Comparison of ENCODE assay signal across 16 cellular contexts in genomic region chr2:8643996-8644356, GRCh38.
"Had no signal": no experiment of that assay in that cellular context is flagged by ENCODE, and none has a peak within 500 bp of the region (broad histone marks: within the 10 kb centered on the region; RNA-seq: fewer than 3 reads in every experiment).

No MANE protein-coding gene starts in this region.

- FAIRE-seq: small intestine had no signal

- H3K36me3 ChIP-seq: breast epithelium, gastrocnemius medialis, heart left ventricle, right atrium auricular region, suprapubic skin, upper lobe of left lung had no signal

- DNase-seq: activated CD4-positive, CD25-positive, alpha-beta regulatory T cell treated with anti-CD3 and anti-CD28 coated beads, Interleukin-2, amount 50 U/mL, for 72 hours; activated T-cell treated with anti-CD3 and anti-CD28 coated beads, Interleukin-2, amount 50 U/mL, for 1 hour; erythroblast; heart left ventricle; small intestine; stimulated activated CD4-positive, alpha-beta T cell treated with anti-CD3 and anti-CD28 coated beads, Interleukin-4, amount 100 ng/mL, for 4 hours; stimulated activated CD8-positive, alpha-beta memory T cell treated with anti-CD3 and anti-CD28 coated beads, Interleukin-4, amount 100 ng/mL, for 48 hours; stimulated activated naive CD8-positive, alpha-beta T cell treated with anti-CD3 and anti-CD28 coated beads, Interleukin-15, Interleukin-2, amounts not matched to agents 100 U/mL and 50 U/mL, for 24 hours; T1000 had no signal

- H3K9me3 ChIP-seq: breast epithelium, gastrocnemius medialis, heart left ventricle, right atrium auricular region, suprapubic skin, upper lobe of left lung had no signal

- H3K4me3 ChIP-seq: breast epithelium, dorsolateral prefrontal cortex, gastrocnemius medialis, heart left ventricle, right atrium auricular region, suprapubic skin, upper lobe of left lung had no signal

- ATAC-seq: gastrocnemius medialis; SK-N-SH treated with all-trans-retinoic acid at 6 μM for 48 hours; stimulated activated naive CD8-positive, alpha-beta T cell treated with anti-CD3 and anti-CD28 coated beads, Interleukin-15, Interleukin-2, amounts not matched to agents 100 U/mL and 50 U/mL, for 24 hours had no signal

- H3K27me3 ChIP-seq: breast epithelium, dorsolateral prefrontal cortex, gastrocnemius medialis, heart left ventricle, right atrium auricular region, suprapubic skin, upper lobe of left lung had no signal

- H3K27ac ChIP-seq: breast epithelium, dorsolateral prefrontal cortex, gastrocnemius medialis, heart left ventricle, right atrium auricular region, suprapubic skin had no signal

- H3K4me1 ChIP-seq: breast epithelium, gastrocnemius medialis had no signal
